ENCODE assay signal across 11 cellular contexts in the genomic region with DNA sequence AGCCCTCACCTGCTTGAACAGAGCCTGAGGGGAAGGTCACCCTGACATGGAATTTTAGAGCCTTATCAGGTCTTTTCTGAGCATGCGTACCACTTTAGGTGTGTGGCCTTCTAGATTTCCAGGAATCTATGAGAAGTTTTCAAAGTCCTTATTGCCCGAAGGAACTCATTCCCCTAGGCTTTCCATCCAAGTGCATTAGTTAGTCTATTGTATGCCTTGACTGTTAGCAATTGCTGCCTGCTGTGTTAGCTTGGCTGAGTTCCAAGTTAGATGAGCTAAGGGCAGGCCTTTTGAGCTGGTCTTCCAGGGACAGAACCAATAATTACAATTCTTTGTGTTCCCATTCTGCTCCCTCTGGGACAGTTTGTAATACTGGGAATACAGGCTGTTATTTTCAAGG. TPM values are rescaled to one million over a fixed set of nuclear protein-coding genes. Genes with fewer than 3 reads are reported as not detected.
DNase-seq lines count a peak whose midpoint lies in the region; TF ChIP-seq lines count a peak whose summit lies in the region.
"Had no signal": no experiment of that assay in that cellular context is flagged by ENCODE, and none has a peak within 500 bp of the region (broad histone marks: within the 10 kb centered on the region; RNA-seq: fewer than 3 reads in every experiment).

No MANE protein-coding gene starts in this region.

- peaks cover 5% of the 10 kb centered on the region for H3K27me3 Mint-ChIP-seq in chondrocyte (ENCODE audit: low read depth)

- H3K27ac ChIP-seq in left ventricle myocardium inferior (replicated peaks) (peak overlapping the region; percentile 61), substantia nigra (ENCODE audit: low read depth, low read length, poor library complexity, severe bottlenecking) (peak overlapping the region; percentile 46)

- H3K4me3 ChIP-seq in adipocyte (ENCODE audit: low read length) = no peak overlapping the region
- no peak overlapping the region for H3K4me3 ChIP-seq in left ventricle myocardium inferior

- peak; percentile 56 for DNase-seq in NCI-H1436 (lab: John Stamatoyannopoulos, UW)
- DNase-seq in NCI-H1436 treated with DMSO at 0.1 percent for 48 hours (lab: John Stamatoyannopoulos, UW) = no peak
- peak; percentile 57 for DNase-seq in adipocyte (ENCODE audit: low read depth)
- no peak for DNase-seq in left ventricle myocardium inferior
- DNase-seq in substantia nigra (lab: John Stamatoyannopoulos, UW) = peak in 36 of 49 donors; percentile 3 to 69 (median 36)
- DNase-seq in chondrocyte (ENCODE audit: low spot score) = no peak
- no peak for DNase-seq in dedifferentiated amniotic fluid mesenchymal stem cell (ENCODE audit: extremely low spot score)
- no peak for DNase-seq in activated CD8-positive, alpha-beta memory T cell treated with anti-CD3 and anti-CD28 coated beads, Interleukin-2, amount 50 U/mL, for 4 hours
- DNase-seq: 8988T; activated CD4-positive, alpha-beta T cell treated with anti-CD3 and anti-CD28 coated beads, Interleukin-2, amount 50 U/mL, for 1 hour had no signal

- TF ChIP-seq CTCF in left ventricle myocardium inferior (IDR thresholded peaks at IDR 0.05; ENCODE audit: borderline replicate concordance) = no peak
- no peak for TF ChIP-seq CTCF in chondrocyte (IDR thresholded peaks at IDR 0.05)

- no peak overlapping the region for H3K27ac Mint-ChIP-seq in chondrocyte (ENCODE audit: unreplicated experiment)
- H3K27ac Mint-ChIP-seq: IgD-negative memory B cell had no signal

- H3K27me3 ChIP-seq in adipocyte (replicated peaks; ENCODE audit: control insufficient read depth, insufficient read depth, low read length) (no peaks in the 10 kb centered on the region), left ventricle myocardium inferior (ENCODE audit: low read depth) (no peaks in the 10 kb centered on the region)

- H3K4me1 ChIP-seq in adipocyte (ENCODE audit: control insufficient read depth, insufficient read depth, low read length) (peaks cover 25% of the 10 kb centered on the region), left ventricle myocardium inferior (peaks cover 32% of the 10 kb centered on the region)

- H3K9me3 ChIP-seq in adipocyte (ENCODE audit: control insufficient read depth, low read length) = no peaks in the 10 kb centered on the region
- no peaks in the 10 kb centered on the region for H3K9me3 ChIP-seq in left ventricle myocardium inferior (replicated peaks)

- intact Hi-C loops in left ventricle myocardium inferior (cut with micrococcal nuclease) = no loop called here

- no peaks in the 10 kb centered on the region for H3K36me3 Mint-ChIP-seq in chondrocyte (ENCODE audit: low read depth)

- H3K4me1 Mint-ChIP-seq in chondrocyte (ENCODE audit: low read depth) = peaks cover 13% of the 10 kb centered on the region

- H3K36me3 ChIP-seq in adipocyte (ENCODE audit: control insufficient read depth, insufficient read depth, low read length, severe bottlenecking) (no peaks in the 10 kb centered on the region), left ventricle myocardium inferior (no peaks in the 10 kb centered on the region)

- no peak overlapping the region for H3K9ac ChIP-seq in adipocyte (ENCODE audit: low read length)

- no peak overlapping the region for H3K4me3 Mint-ChIP-seq in chondrocyte (ENCODE audit: unreplicated experiment)
- H3K4me3 Mint-ChIP-seq: IgD-negative memory B cell had no signal

- no peaks in the 10 kb centered on the region for H3K9me3 Mint-ChIP-seq in chondrocyte (ENCODE audit: low read depth)
- H3K9me3 Mint-ChIP-seq: IgD-negative memory B cell had no signal

RNA-seq across cellular contexts. Expression of a gene that starts 30.8 kb away (rescaled TPM):
- 69.8 TPM for total RNA-seq in left ventricle myocardium inferior
- 67.7 to 73.1 TPM (median 70.0 TPM) in 3 replicates for total RNA-seq in chondrocyte

Comparison
In these comparisons a context has a peak if more than half of its experiments do, and no peak if none do; other contexts are left out.
1. DNase-seq: peak in NCI-H1436 (single experiment), adipocyte (single experiment) and substantia nigra (36 of 49); none in NCI-H1436 treated with DMSO at 0.1 percent for 48 hours (single experiment), left ventricle myocardium inferior (single experiment), chondrocyte (single experiment), dedifferentiated amniotic fluid mesenchymal stem cell (single experiment) and activated CD8-positive, alpha-beta memory T cell treated with anti-CD3 and anti-CD28 coated beads, Interleukin-2, amount 50 U/mL, for 4 hours (single experiment).